8 cellular contexts compared by ENCODE assay signal in genomic region chr3:59857589-59858346, GRCh38.
A peak's percentile ranks its signal among the peaks of the same experiment; 100 is the strongest.
DNase-seq lines count a peak whose midpoint lies in the region; ATAC-seq and TF ChIP-seq lines count a peak whose summit lies in the region.

No MANE protein-coding gene starts in this region.

- no peaks in the 10 kb centered on the region for H3K36me3 ChIP-seq in WERI-Rb-1

- POLR2A ChIA-PET in MCF 10A (lab: Yijun Ruan, JAX): interaction anchor here (0.6 to 1.2 kb wide), 5 partner anchors 11 to 1524 kb away, joined by 3 to 5 read pairs (median 3); no protein-coding TSS in a partner anchor

- H3K27me3 ChIP-seq in WERI-Rb-1 (ENCODE audit: insufficient read depth, low read depth, severe bottlenecking): no peaks in the 10 kb centered on the region

- peak; percentile 87 for TF ChIP-seq CTCF in WERI-Rb-1 (IDR thresholded peaks at IDR 0.05; ENCODE audit: low read depth, low read length)
- TF ChIP-seq CTCF in MCF 10A (IDR thresholded peaks at IDR 0.05; ENCODE audit: unreplicated experiment): peak; percentile 75

- no peaks in the 10 kb centered on the region for H3K9me3 Mint-ChIP-seq in MCF 10A (ENCODE audit: unreplicated experiment)

- no peaks in the 10 kb centered on the region for H3K27me3 Mint-ChIP-seq in MCF 10A (ENCODE audit: insufficient read depth, unreplicated experiment)

- DNase-seq in ACHN (peak; percentile 77), NCI-H2171 (lab: John Stamatoyannopoulos, UW) (peak; percentile 39), WERI-Rb-1 (peak; percentile 78), MCF 10A (ENCODE audit: unreplicated experiment) (peak; percentile 86), iris pigment epithelial cell (ENCODE audit: low read depth) (peak; percentile 83)
- peak; percentile 33 to 72 for DNase-seq in stimulated activated CD4-positive, alpha-beta T cell treated with anti-CD3 and anti-CD28 coated beads, Interleukin-1b, Interleukin-23, amount 100 ng/mL, for 1 hour (ENCODE audit: low read depth in 2 of 2)

- CTCF ChIA-PET in MCF 10A (lab: Yijun Ruan, JAX): interaction anchor here (0.5 to 7.0 kb wide), 47 partner anchors 8 to 1361 kb away, joined by 3 to 124 read pairs (median 4); no protein-coding TSS in a partner anchor

- BruUV-seq in MCF 10A (replicated peaks; lab: Mats Ljungman, UMichigan): no TSS peak

- H3K36me3 Mint-ChIP-seq in MCF 10A (ENCODE audit: insufficient read depth, unreplicated experiment): no peaks in the 10 kb centered on the region

- H3K4me3 Mint-ChIP-seq in MCF 10A (ENCODE audit: unreplicated experiment): no peak overlapping the region

- no peak overlapping the region for H3K27ac ChIP-seq in WERI-Rb-1

- no peaks in the 10 kb centered on the region for H3K9me3 ChIP-seq in WERI-Rb-1 (ENCODE audit: severe bottlenecking)

- H3K4me3 ChIP-seq in WERI-Rb-1 (ENCODE audit: low read depth, low read length): peak overlapping the region; percentile 5; the same call in 1 of the 2 replicates

- intact Hi-C loops in MCF 10A (cut with micrococcal nuclease): loop anchor here (1.0 to 2.0 kb wide), 7 partner anchors 48 to 1217 kb away; no protein-coding TSS in a partner anchor

- in situ Hi-C loops in ACHN (cut with HindIII; ENCODE audit: low pct_ligation_motif_present, low pct_unique_long_range_greater_than_20kb, low sequenced_read_pairs): no loop called here

- peaks cover 10% of the 10 kb centered on the region for H3K4me1 Mint-ChIP-seq in MCF 10A (ENCODE audit: insufficient read depth, unreplicated experiment)

- H3K27ac Mint-ChIP-seq in MCF 10A (ENCODE audit: low read depth, unreplicated experiment): no peak overlapping the region

- peak; percentile 97 for ATAC-seq in GM18858 (IDR thresholded peaks at IDR 0.05; ENCODE audit: unreplicated experiment)
- peak; percentile 77 for ATAC-seq in HG03060 (IDR thresholded peaks at IDR 0.05; ENCODE audit: low read depth, unreplicated experiment)
